In genomic region chr7:70614237-70614984, GRCh38 we compare ENCODE assay signal across 7 cellular contexts.
DNase-seq lines count a peak whose midpoint lies in the region; ATAC-seq and TF ChIP-seq lines count a peak whose summit lies in the region.

No MANE protein-coding gene starts in this region.

- H3K4me3 Mint-ChIP-seq in osteocyte (ENCODE audit: unreplicated experiment) = no peak overlapping the region
- H3K4me3 Mint-ChIP-seq in naive thymus-derived CD4-positive, alpha-beta T cell = no peak overlapping the region

- no peak overlapping the region for H3K4me3 ChIP-seq in naive thymus-derived CD4-positive, alpha-beta T cell (ENCODE audit: low read length)

- no peaks in the 10 kb centered on the region for H3K27me3 Mint-ChIP-seq in osteocyte (ENCODE audit: unreplicated experiment)
- H3K27me3 Mint-ChIP-seq in naive thymus-derived CD4-positive, alpha-beta T cell = peaks cover 0 to 8% (median 0%) of the 10 kb centered on the region in 5 donors

- CTCF ChIA-PET in naive thymus-derived CD4-positive, alpha-beta T cell (lab: Charles Lee) = no interaction called here

- H3K9me3 Mint-ChIP-seq in osteocyte (ENCODE audit: unreplicated experiment) = no peaks in the 10 kb centered on the region
- H3K9me3 Mint-ChIP-seq in naive thymus-derived CD4-positive, alpha-beta T cell = peaks cover 0 to 3% (median 0%) of the 10 kb centered on the region in 11 donors

- ATAC-seq in HG03175 (IDR thresholded peaks at IDR 0.05; ENCODE audit: unreplicated experiment) = peak; percentile 78
- ATAC-seq in HG03095 (IDR thresholded peaks at IDR 0.05; ENCODE audit: unreplicated experiment) = no peak
- no peak for ATAC-seq in naive thymus-derived CD4-positive, alpha-beta T cell

- TF ChIP-seq CTCF in osteocyte (IDR thresholded peaks at IDR 0.05) = no peak

- H3K4me1 ChIP-seq in naive thymus-derived CD4-positive, alpha-beta T cell (ENCODE audit: control insufficient read depth in 2 of 2, insufficient read depth in 2 of 2, low read length in 2 of 2) = no peaks in the 10 kb centered on the region

- peak overlapping the region; percentile 72 for H3K27ac Mint-ChIP-seq in osteocyte (ENCODE audit: unreplicated experiment)
- no peak overlapping the region for H3K27ac Mint-ChIP-seq in naive thymus-derived CD4-positive, alpha-beta T cell

- H3K4me1 Mint-ChIP-seq in osteocyte (ENCODE audit: unreplicated experiment) = peaks cover 23% of the 10 kb centered on the region
- H3K4me1 Mint-ChIP-seq in naive thymus-derived CD4-positive, alpha-beta T cell = no peaks in the 10 kb centered on the region

- intact Hi-C loops in naive thymus-derived CD4-positive, alpha-beta T cell (cut with micrococcal nuclease) = no loop called here

- DNase-seq in NCI-H774 (lab: John Stamatoyannopoulos, UW) (peak; percentile 70), fibroblast of peridontal ligament (ENCODE audit: extremely low read depth) (peak; percentile 18), osteocyte (ENCODE audit: extremely low spot score, unreplicated experiment) (peak; percentile 88), NCI-H1048 (lab: John Stamatoyannopoulos, UW) (no peak)
- no peak for DNase-seq in naive thymus-derived CD4-positive, alpha-beta T cell

- no peaks in the 10 kb centered on the region for H3K9me3 ChIP-seq in naive thymus-derived CD4-positive, alpha-beta T cell (ENCODE audit: control insufficient read depth in 2 of 3, low read length in 3 of 3)

- H3K36me3 ChIP-seq in naive thymus-derived CD4-positive, alpha-beta T cell (ENCODE audit: control insufficient read depth in 2 of 3, insufficient read depth in 3 of 3, low read length in 3 of 3) = no peaks in the 10 kb centered on the region

- H3K27me3 ChIP-seq in naive thymus-derived CD4-positive, alpha-beta T cell (ENCODE audit: control insufficient read depth in 2 of 2, insufficient read depth in 2 of 2, low read length in 2 of 2) = no peaks in the 10 kb centered on the region

- H3K27ac ChIP-seq in naive thymus-derived CD4-positive, alpha-beta T cell (ENCODE audit: low read depth, low read length) = no peak overlapping the region

- POLR2A ChIA-PET in naive thymus-derived CD4-positive, alpha-beta T cell (lab: Charles Lee) = no interaction called here

- H3K36me3 Mint-ChIP-seq in osteocyte (ENCODE audit: unreplicated experiment) = peaks cover 2% of the 10 kb centered on the region
- no peaks in the 10 kb centered on the region for H3K36me3 Mint-ChIP-seq in naive thymus-derived CD4-positive, alpha-beta T cell

Comparison
In these comparisons a context has a peak if more than half of its experiments do, and no peak if none do; other contexts are left out.
1. DNase-seq: peak in NCI-H774 (single experiment), fibroblast of peridontal ligament (single experiment) and osteocyte (single experiment); none in NCI-H1048 (single experiment) and naive thymus-derived CD4-positive, alpha-beta T cell (0 of 9).